In the genomic region with DNA sequence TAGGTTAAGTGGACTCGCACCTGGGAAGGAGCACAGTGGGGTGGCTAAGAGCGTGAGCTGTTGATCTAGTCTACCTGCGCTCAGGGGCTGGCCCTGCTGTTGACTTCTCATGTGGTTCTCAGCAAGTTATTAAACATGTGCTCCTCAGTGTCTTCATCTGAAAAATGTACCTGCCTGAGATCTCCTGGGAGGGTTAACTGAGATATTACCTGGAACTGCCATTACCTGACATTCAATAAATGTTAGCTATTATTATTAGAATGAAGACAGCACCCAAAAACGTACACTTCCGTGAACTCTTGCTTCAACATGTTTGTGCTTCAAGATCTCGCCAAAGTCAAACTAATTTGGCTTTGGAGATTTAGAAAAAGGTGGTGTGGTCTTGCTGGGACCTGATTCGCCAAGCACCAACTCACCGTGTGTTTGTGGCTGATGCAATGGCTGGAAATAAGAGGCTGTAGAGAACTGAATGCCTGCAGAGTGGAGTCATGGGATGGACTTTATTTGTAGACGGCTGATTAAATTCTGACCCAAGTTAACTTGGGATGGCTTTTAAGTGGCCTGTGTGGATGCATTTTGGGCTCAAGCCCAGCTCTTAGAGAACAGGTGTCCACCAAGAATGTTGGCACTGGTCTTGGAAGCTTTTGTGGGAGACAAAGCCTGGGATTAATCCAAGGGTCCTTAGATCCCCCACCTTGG, we compare ENCODE assay signal across 22 cellular contexts.
DNase-seq lines count a peak whose midpoint lies in the region; ATAC-seq and TF ChIP-seq lines count a peak whose summit lies in the region.
"Had no signal": no experiment of that assay in that cellular context is flagged by ENCODE, and none has a peak within 500 bp of the region (broad histone marks: within the 10 kb centered on the region; RNA-seq: fewer than 3 reads in every experiment).

No MANE protein-coding gene starts in this region.

- H3K36me3 ChIP-seq in breast epithelium (no peaks in the 10 kb centered on the region), smooth muscle cell (ENCODE audit: low read depth) (no peaks in the 10 kb centered on the region)
- H3K36me3 ChIP-seq: neural progenitor cell, tibial artery had no signal

- peaks cover 34% of the 10 kb centered on the region for H3K4me1 Mint-ChIP-seq in MCF 10A (ENCODE audit: insufficient read depth, unreplicated experiment)
- H3K4me1 Mint-ChIP-seq in brain: peaks cover 69% of the 10 kb centered on the region
- H3K4me1 Mint-ChIP-seq in stimulated activated effector memory CD8-positive, alpha-beta T cell treated with anti-CD3 and anti-CD28 coated beads, Interleukin-12 subunit alpha, Interleukin-12 subunit beta, amount 100 ng/mL, for 72 hours: peaks cover 5% of the 10 kb centered on the region

- H4K20me1 ChIP-seq in smooth muscle cell (ENCODE audit: low read depth): no peaks in the 10 kb centered on the region

- H3K27me3 Mint-ChIP-seq in MCF 10A (ENCODE audit: insufficient read depth, unreplicated experiment): no peaks in the 10 kb centered on the region
- peaks cover 3% of the 10 kb centered on the region for H3K27me3 Mint-ChIP-seq in brain

- H3K4me3 ChIP-seq in breast epithelium: no peak overlapping the region
- H3K4me3 ChIP-seq in smooth muscle cell: no peak overlapping the region
- H3K4me3 ChIP-seq: neural progenitor cell, tibial artery had no signal

- H2AFZ ChIP-seq in smooth muscle cell (ENCODE audit: low read depth): no peak overlapping the region
- H2AFZ ChIP-seq: neural progenitor cell had no signal

- H3K27ac Mint-ChIP-seq in MCF 10A (ENCODE audit: low read depth, unreplicated experiment) (peak overlapping the region; percentile 97), brain (peak overlapping the region; percentile 35 to 97 (median 89))
- no peak overlapping the region for H3K27ac Mint-ChIP-seq in stimulated activated effector memory CD8-positive, alpha-beta T cell treated with anti-CD3 and anti-CD28 coated beads, Interleukin-12 subunit alpha, Interleukin-12 subunit beta, amount 100 ng/mL, for 72 hours
- H3K27ac Mint-ChIP-seq: activated naive CD8-positive, alpha-beta T cell; activated T-cell treated with anti-CD3 and anti-CD28 coated beads, Interleukin-2, amount 50 U/mL, for 72 hours had no signal

- peak; percentile 38 for DNase-seq in MCF 10A (ENCODE audit: unreplicated experiment)
- no peak for DNase-seq in breast epithelium (ENCODE audit: low spot score in 2 of 2)
- no peak for DNase-seq in left cardiac atrium
- DNase-seq in smooth muscle cell (lab: John Stamatoyannopoulos, UW; ENCODE audit: unreplicated experiment): no peak
- no peak for DNase-seq in stimulated activated effector memory CD8-positive, alpha-beta T cell treated with anti-CD3 and anti-CD28 coated beads, Interleukin-12 subunit alpha, Interleukin-12 subunit beta, amount 100 ng/mL, for 72 hours (ENCODE audit: low spot score in 2 of 2)
- DNase-seq: 8988T; activated CD4-positive, CD25-positive, alpha-beta regulatory T cell; activated CD8-positive, alpha-beta memory T cell treated with anti-CD3 and anti-CD28 coated beads for 24 hours; activated T-cell treated with anti-CD3 and anti-CD28 coated beads, Interleukin-2, amount 50 U/mL, for 72 hours; DMS 273 treated with DMSO at 0.1 percent for 48 hours; effector CD8-positive, alpha-beta T cell; kidney glomerular epithelial cell; NCI-H187 treated with DMSO at 0.1 percent for 48 hours; NK-92 treated with Interleukin-12 subunit alpha and Interleukin-12 subunit beta, amount 100 ng/mL, for 24 hours; stimulated activated naive CD4-positive, alpha-beta T cell; T-helper 1 cell; tibial artery had no signal

- BruUV-seq in MCF 10A (replicated peaks; lab: Mats Ljungman, UMichigan): TSS peak; percentile 96

- H3K4me2 ChIP-seq in smooth muscle cell: peak overlapping the region; percentile 75
- H3K4me2 ChIP-seq: neural progenitor cell had no signal

- peak overlapping the region; percentile 64 for H3K9ac ChIP-seq in smooth muscle cell (ENCODE audit: low read depth)
- H3K9ac ChIP-seq: neural progenitor cell had no signal

- no peak for TF ChIP-seq CTCF in MCF 10A (IDR thresholded peaks at IDR 0.05; ENCODE audit: unreplicated experiment)
- no peak for TF ChIP-seq CTCF in breast epithelium (IDR thresholded peaks at IDR 0.05)
- no peak for TF ChIP-seq CTCF in brain (conservative IDR thresholded peaks at IDR 0.05)
- no peak for TF ChIP-seq CTCF in smooth muscle cell (IDR thresholded peaks at IDR 0.05; ENCODE audit: borderline replicate concordance, insufficient read depth, poor library complexity, severe bottlenecking)

- intact Hi-C loops in MCF 10A (cut with micrococcal nuclease) (loop anchor here (2.0 to 5.0 kb wide), 2 partner anchors 521 to 1250 kb away; no protein-coding TSS in a partner anchor), breast epithelium (cut with DNase I; ENCODE audit: low total_unique reads) (no loop called here), left cardiac atrium (cut with DNase I) (loop anchor here (5.0 to 10.0 kb wide), 5 partner anchors 143 to 925 kb away; no protein-coding TSS in a partner anchor)

- H3K9me3 ChIP-seq in breast epithelium: no peaks in the 10 kb centered on the region
- no peaks in the 10 kb centered on the region for H3K9me3 ChIP-seq in smooth muscle cell (replicated peaks; ENCODE audit: low read depth)
- H3K9me3 ChIP-seq: tibial artery had no signal

- H3K9me3 Mint-ChIP-seq in MCF 10A (ENCODE audit: unreplicated experiment): no peaks in the 10 kb centered on the region
- H3K9me3 Mint-ChIP-seq in brain: peaks cover 8 to 30% (median 17%) of the 10 kb centered on the region in 5 experiments
- H3K9me3 Mint-ChIP-seq in stimulated activated effector memory CD8-positive, alpha-beta T cell treated with anti-CD3 and anti-CD28 coated beads, Interleukin-12 subunit alpha, Interleukin-12 subunit beta, amount 100 ng/mL, for 72 hours: peaks cover 3% of the 10 kb centered on the region

- no peaks in the 10 kb centered on the region for H3K4me1 ChIP-seq in breast epithelium
- peaks cover 10% of the 10 kb centered on the region for H3K4me1 ChIP-seq in smooth muscle cell (ENCODE audit: low read depth)

- H3K4me3 Mint-ChIP-seq in MCF 10A (ENCODE audit: unreplicated experiment): no peak overlapping the region
- no peak overlapping the region for H3K4me3 Mint-ChIP-seq in brain
- no peak overlapping the region for H3K4me3 Mint-ChIP-seq in stimulated activated effector memory CD8-positive, alpha-beta T cell treated with anti-CD3 and anti-CD28 coated beads, Interleukin-12 subunit alpha, Interleukin-12 subunit beta, amount 100 ng/mL, for 72 hours
- H3K4me3 Mint-ChIP-seq: activated naive CD8-positive, alpha-beta T cell; activated T-cell treated with anti-CD3 and anti-CD28 coated beads, Interleukin-2, amount 50 U/mL, for 72 hours; neural progenitor cell had no signal

- H3K36me3 Mint-ChIP-seq in MCF 10A (ENCODE audit: insufficient read depth, unreplicated experiment): peaks cover 13% of the 10 kb centered on the region
- H3K36me3 Mint-ChIP-seq in brain: peaks cover 3% of the 10 kb centered on the region
- H3K36me3 Mint-ChIP-seq in stimulated activated effector memory CD8-positive, alpha-beta T cell treated with anti-CD3 and anti-CD28 coated beads, Interleukin-12 subunit alpha, Interleukin-12 subunit beta, amount 100 ng/mL, for 72 hours: no peaks in the 10 kb centered on the region

- H3K27ac ChIP-seq in breast epithelium: no peak overlapping the region
- peak overlapping the region; percentile 80 for H3K27ac ChIP-seq in smooth muscle cell (ENCODE audit: low read depth)
- H3K27ac ChIP-seq: neural progenitor cell, tibial artery had no signal

- no peak for TF ChIP-seq POLR2A in breast epithelium (IDR thresholded peaks at IDR 0.05)

- no peaks in the 10 kb centered on the region for H3F3A ChIP-seq in smooth muscle cell (ENCODE audit: low read depth)

- H3K27me3 ChIP-seq in breast epithelium: no peaks in the 10 kb centered on the region
- no peaks in the 10 kb centered on the region for H3K27me3 ChIP-seq in smooth muscle cell (ENCODE audit: low read depth)
- H3K27me3 ChIP-seq: neural progenitor cell, tibial artery had no signal

- ATAC-seq in left cardiac atrium (peak; percentile 16 to 57), GM21447 (IDR thresholded peaks at IDR 0.05; ENCODE audit: unreplicated experiment) (no peak), HG03521 (IDR thresholded peaks at IDR 0.05; ENCODE audit: unreplicated experiment) (no peak)
- ATAC-seq in stimulated activated effector memory CD8-positive, alpha-beta T cell treated with anti-CD3 and anti-CD28 coated beads, Interleukin-12 subunit alpha, Interleukin-12 subunit beta, amount 100 ng/mL, for 72 hours: no peak
- ATAC-seq: activated T-cell treated with anti-CD3 and anti-CD28 coated beads, Interleukin-2, amount 50 U/mL, for 72 hours had no signal

- 57% methylated on average over 9 of the region's 9 CpGs for WGBS in smooth muscle cell (ENCODE audit: low lambda C conversion rate)

- CTCF ChIA-PET in MCF 10A (lab: Yijun Ruan, JAX): interaction anchor here (0.7 to 1.3 kb wide), 2 partner anchors 8 to 690 kb away, joined by 5 read pairs; no protein-coding TSS in a partner anchor

- POLR2A ChIA-PET in MCF 10A (lab: Yijun Ruan, JAX): interaction anchor here (0.7 to 2.2 kb wide), 3 partner anchors 9 to 574 kb away, joined by 3 to 16 read pairs (median 3); no protein-coding TSS in a partner anchor

- H3K79me2 ChIP-seq in smooth muscle cell (ENCODE audit: low read depth): no peaks in the 10 kb centered on the region

Comparison
In these comparisons a context has a peak if more than half of its experiments do, and no peak if none do; other contexts are left out.
1. ATAC-seq: peak in left cardiac atrium (2 of 2); none in stimulated activated effector memory CD8-positive, alpha-beta T cell treated with anti-CD3 and anti-CD28 coated beads, Interleukin-12 subunit alpha, Interleukin-12 subunit beta, amount 100 ng/mL, for 72 hours (single experiment), GM21447 (single experiment) and HG03521 (single experiment).